Comparison of ENCODE assay signal across 25 cellular contexts in the genomic region with DNA sequence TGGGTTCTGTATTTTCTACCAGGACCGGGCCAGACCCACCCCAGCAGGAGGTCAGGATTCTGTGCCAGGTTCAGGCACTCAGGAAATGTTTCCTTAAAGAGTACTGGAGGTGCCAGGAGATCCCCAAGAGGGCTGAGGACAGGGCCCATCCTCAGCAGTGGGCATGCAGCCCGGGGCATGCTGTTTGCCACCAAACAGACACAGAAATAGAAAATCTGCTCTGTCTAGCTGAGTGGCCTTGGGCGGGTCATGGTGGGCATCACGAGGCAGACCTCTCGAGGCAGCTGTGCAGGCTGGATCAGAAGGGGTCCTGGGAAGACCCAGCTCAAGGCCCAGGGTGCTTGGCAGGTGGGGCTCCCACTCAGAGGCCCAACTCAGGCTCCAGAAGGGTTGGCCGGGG.
DNase-seq lines count a peak whose midpoint lies in the region; ATAC-seq and TF ChIP-seq lines count a peak whose summit lies in the region.
"Had no signal": no experiment of that assay in that cellular context is flagged by ENCODE, and none has a peak within 500 bp of the region (broad histone marks: within the 10 kb centered on the region; RNA-seq: fewer than 3 reads in every experiment).

No MANE protein-coding gene starts in this region.

- no peak overlapping the region for H3K27ac ChIP-seq in CD8-positive, alpha-beta T cell (ENCODE audit: low read depth, low read length)
- peak overlapping the region; percentile 86 for H3K27ac ChIP-seq in left ventricle myocardium inferior (replicated peaks)
- H3K27ac ChIP-seq: right lobe of liver, SJCRH30 had no signal

- no peak for ATAC-seq in CD8-positive, alpha-beta T cell
- ATAC-seq in T-cell (replicated peaks in 1 of 4), result no peak
- ATAC-seq in stimulated activated memory B cell treated with anti-CD40 and anti-IgM and Interleukin-4, amounts not matched to agents 10 μg/mL and 1 μg/mL and 100 μg/mL, for 72 hours, result no peak
- ATAC-seq: activated CD4-positive, CD25-positive, alpha-beta regulatory T cell treated with anti-CD3 and anti-CD28 coated beads, Interleukin-2, amount 50 U/mL, for 24 hours; right lobe of liver; stimulated activated effector memory CD8-positive, alpha-beta T cell treated with anti-CD3 and anti-CD28 coated beads, Interleukin-12 subunit alpha, Interleukin-12 subunit beta, amount 100 ng/mL, for 72 hours had no signal

- H3K27me3 Mint-ChIP-seq in CD8-positive, alpha-beta T cell (ENCODE audit: low read depth), result no peaks in the 10 kb centered on the region
- no peaks in the 10 kb centered on the region for H3K27me3 Mint-ChIP-seq in T-cell
- no peaks in the 10 kb centered on the region for H3K27me3 Mint-ChIP-seq in stimulated activated memory B cell treated with anti-CD40 and anti-IgM and Interleukin-4, amounts not matched to agents 10 μg/mL and 1 μg/mL and 100 μg/mL, for 72 hours
- peaks cover 2% of the 10 kb centered on the region for H3K27me3 Mint-ChIP-seq in T-helper 2 cell treated with Interferon-gamma antibody and Interleukin-4, amounts not matched to agents 5 μg/mL and 100 μg/mL, for 36 hours (ENCODE audit: low read depth)

- peaks cover 16% of the 10 kb centered on the region for H3K36me3 Mint-ChIP-seq in CD8-positive, alpha-beta T cell
- H3K36me3 Mint-ChIP-seq in T-cell, result peaks cover 15% of the 10 kb centered on the region
- H3K36me3 Mint-ChIP-seq in stimulated activated memory B cell treated with anti-CD40 and anti-IgM and Interleukin-4, amounts not matched to agents 10 μg/mL and 1 μg/mL and 100 μg/mL, for 72 hours, result peaks cover 16% of the 10 kb centered on the region
- H3K36me3 Mint-ChIP-seq in T-helper 2 cell treated with Interferon-gamma antibody and Interleukin-4, amounts not matched to agents 5 μg/mL and 100 μg/mL, for 36 hours (ENCODE audit: low read depth), result peaks cover 13% of the 10 kb centered on the region

- peaks cover 70% of the 10 kb centered on the region for H3K4me1 Mint-ChIP-seq in CD8-positive, alpha-beta T cell (ENCODE audit: low read depth)
- peaks cover 62 to 95% (median 80%) of the 10 kb centered on the region in 3 donors for H3K4me1 Mint-ChIP-seq in T-cell
- H3K4me1 Mint-ChIP-seq in stimulated activated memory B cell treated with anti-CD40 and anti-IgM and Interleukin-4, amounts not matched to agents 10 μg/mL and 1 μg/mL and 100 μg/mL, for 72 hours, result peaks cover 90% of the 10 kb centered on the region
- peaks cover 33% of the 10 kb centered on the region for H3K4me1 Mint-ChIP-seq in T-helper 2 cell treated with Interferon-gamma antibody and Interleukin-4, amounts not matched to agents 5 μg/mL and 100 μg/mL, for 36 hours (ENCODE audit: low read depth)

- intact Hi-C loops in CD8-positive, alpha-beta T cell (cut with DNase I, micrococcal nuclease), result loop anchor here (5.0 kb wide), 2 partner anchors 38 to 107 kb away; no protein-coding TSS in a partner anchor
- intact Hi-C loops in left ventricle myocardium inferior (cut with micrococcal nuclease), result no loop called here

- no peak for DNase-seq in CD8-positive, alpha-beta T cell
- DNase-seq in T-cell, result no peak
- no peak for DNase-seq in left ventricle myocardium inferior
- no peak for DNase-seq in EL
- DNase-seq in T-helper 2 cell treated with Interferon-gamma antibody and Interleukin-4, amounts not matched to agents 5 μg/mL and 100 μg/mL, for 36 hours (ENCODE audit: low spot score), result no peak
- no peak for DNase-seq in SIG-M5 (lab: John Stamatoyannopoulos, UW)
- DNase-seq: activated effector memory CD4-positive, alpha-beta T cell treated with anti-CD3 and anti-CD28 coated beads, Interleukin-2, amount 50 U/mL, for 16 hours; activated T-cell treated with anti-CD3 and anti-CD28 coated beads, Interleukin-2, amount 50 U/mL, for 1 hour; central memory CD4-positive, alpha-beta T cell; DMS153; H7; NCI-H1092; NCI-H1694 treated with DMSO at 0.1 percent for 48 hours; NCI-H2171; NCI-H524 treated with DMSO at 0.1 percent for 48 hours; right lobe of liver; SJCRH30; stimulated activated CD4-positive, alpha-beta T cell treated with anti-CD3 and anti-CD28 coated beads, Interleukin-12 subunit alpha, Interleukin-12 subunit beta, amount 100 ng/mL, for 4 hours; stimulated activated CD4-positive, alpha-beta T cell treated with anti-CD3 and anti-CD28 coated beads, Interleukin-4, amount 100 ng/mL, for 24 hours; uterus had no signal

- H3K27ac Mint-ChIP-seq in CD8-positive, alpha-beta T cell, result peak overlapping the region; percentile 41
- H3K27ac Mint-ChIP-seq in T-cell, result peak overlapping the region; percentile 97 to 99
- H3K27ac Mint-ChIP-seq in stimulated activated memory B cell treated with anti-CD40 and anti-IgM and Interleukin-4, amounts not matched to agents 10 μg/mL and 1 μg/mL and 100 μg/mL, for 72 hours, result peak overlapping the region; percentile 99
- no peak overlapping the region for H3K27ac Mint-ChIP-seq in T-helper 2 cell treated with Interferon-gamma antibody and Interleukin-4, amounts not matched to agents 5 μg/mL and 100 μg/mL, for 36 hours

- peaks cover 57% of the 10 kb centered on the region for H3K4me1 ChIP-seq in CD8-positive, alpha-beta T cell (ENCODE audit: insufficient read depth, low read length)
- peaks cover 90% of the 10 kb centered on the region for H3K4me1 ChIP-seq in left ventricle myocardium inferior
- H3K4me1 ChIP-seq: SJCRH30 had no signal

- CTCF ChIA-PET in CD8-positive, alpha-beta T cell (lab: Charles Lee), result interaction anchor here (1.4 to 5.5 kb wide), 2 partner anchors 75 to 102 kb away, joined by 4 to 50 read pairs; no protein-coding TSS in a partner anchor
- CTCF ChIA-PET in T-cell (lab: Charles Lee), result interaction anchor here in 1 of 2 donors (0.6 to 1.6 kb wide), 2 partner anchors 51 to 101 kb away, joined by 7 to 11 read pairs; no protein-coding TSS in a partner anchor

- H3K4me3 ChIP-seq in CD8-positive, alpha-beta T cell (ENCODE audit: low read depth, low read length), result no peak overlapping the region
- H3K4me3 ChIP-seq in left ventricle myocardium inferior, result no peak overlapping the region
- H3K4me3 ChIP-seq: right lobe of liver, SJCRH30, suprapubic skin, uterus had no signal

- POLR2A ChIA-PET in CD8-positive, alpha-beta T cell (lab: Charles Lee), result interaction anchor here (1.3 kb wide), 1 partner anchor 12 kb away, joined by 6 read pairs; no protein-coding TSS in a partner anchor
- POLR2A ChIA-PET in T-cell (lab: Charles Lee), result no interaction called here

- no peak for TF ChIP-seq CTCF in CD8-positive, alpha-beta T cell (IDR thresholded peaks at IDR 0.05)
- TF ChIP-seq CTCF in left ventricle myocardium inferior (IDR thresholded peaks at IDR 0.05; ENCODE audit: borderline replicate concordance), result no peak

- H3K9me3 ChIP-seq in CD8-positive, alpha-beta T cell (ENCODE audit: low read length), result no peaks in the 10 kb centered on the region
- peaks cover 5% of the 10 kb centered on the region for H3K9me3 ChIP-seq in left ventricle myocardium inferior (replicated peaks)
- H3K9me3 ChIP-seq: right lobe of liver, SJCRH30, suprapubic skin, uterus had no signal

- no peaks in the 10 kb centered on the region for H3K27me3 ChIP-seq in CD8-positive, alpha-beta T cell (ENCODE audit: insufficient read depth, low read length)
- H3K27me3 ChIP-seq in left ventricle myocardium inferior (ENCODE audit: low read depth), result no peaks in the 10 kb centered on the region
- H3K27me3 ChIP-seq: right lobe of liver, SJCRH30, suprapubic skin, uterus had no signal

- no peak overlapping the region for H3K4me3 Mint-ChIP-seq in CD8-positive, alpha-beta T cell
- H3K4me3 Mint-ChIP-seq in T-cell, result no peak overlapping the region
- no peak overlapping the region for H3K4me3 Mint-ChIP-seq in stimulated activated memory B cell treated with anti-CD40 and anti-IgM and Interleukin-4, amounts not matched to agents 10 μg/mL and 1 μg/mL and 100 μg/mL, for 72 hours
- H3K4me3 Mint-ChIP-seq in T-helper 2 cell treated with Interferon-gamma antibody and Interleukin-4, amounts not matched to agents 5 μg/mL and 100 μg/mL, for 36 hours, result no peak overlapping the region
- H3K4me3 Mint-ChIP-seq: neural crest cell; stimulated activated effector memory CD8-positive, alpha-beta T cell treated with anti-CD3 and anti-CD28 coated beads, Interleukin-12 subunit alpha, Interleukin-12 subunit beta, amount 100 ng/mL, for 72 hours had no signal

- H3K9me3 Mint-ChIP-seq in CD8-positive, alpha-beta T cell, result no peaks in the 10 kb centered on the region
- no peaks in the 10 kb centered on the region for H3K9me3 Mint-ChIP-seq in T-cell
- peaks cover 3% of the 10 kb centered on the region for H3K9me3 Mint-ChIP-seq in stimulated activated memory B cell treated with anti-CD40 and anti-IgM and Interleukin-4, amounts not matched to agents 10 μg/mL and 1 μg/mL and 100 μg/mL, for 72 hours
- peaks cover 7% of the 10 kb centered on the region for H3K9me3 Mint-ChIP-seq in T-helper 2 cell treated with Interferon-gamma antibody and Interleukin-4, amounts not matched to agents 5 μg/mL and 100 μg/mL, for 36 hours
- H3K9me3 Mint-ChIP-seq: neural crest cell; stimulated activated effector memory CD8-positive, alpha-beta T cell treated with anti-CD3 and anti-CD28 coated beads, Interleukin-12 subunit alpha, Interleukin-12 subunit beta, amount 100 ng/mL, for 72 hours had no signal

- peaks cover 5% of the 10 kb centered on the region for H3K36me3 ChIP-seq in CD8-positive, alpha-beta T cell (ENCODE audit: insufficient read depth, low read length)
- H3K36me3 ChIP-seq in left ventricle myocardium inferior, result peaks cover 5% of the 10 kb centered on the region
- H3K36me3 ChIP-seq: right lobe of liver, SJCRH30, uterus had no signal
